1 cellular context compared by ENCODE assay signal in genomic region chr22:30968924-30969531, GRCh38.
TF ChIP-seq lines count a peak whose summit lies in the region.

Gene TUG1 (plus strand): TSS chr22:30969265.

TF ChIP-seq in HepG2, 621 proteins besides CTCF, POLR2A, EP300 and RAD21 (continued from another document and continues in another):
- TF ChIP-seq E2F5 (CRISPR knock-in tag; conservative IDR thresholded peaks at IDR 0.05) (no peak; the same call in 1 of the 2 replicates), ZNF816 (CRISPR knock-in tag; IDR thresholded peaks at IDR 0.05; ENCODE audit: borderline replicate concordance) (no peak), ZBTB1 (CRISPR knock-in tag; IDR thresholded peaks at IDR 0.05; ENCODE audit: borderline replicate concordance) (no peak), POLR2G (IDR thresholded peaks at IDR 0.05; ENCODE audit: low read depth, low read length) (peak; percentile 78), ZNF232 (CRISPR knock-in tag; IDR thresholded peaks at IDR 0.05; ENCODE audit: borderline replicate concordance) (no peak), ZNF547 (CRISPR knock-in tag; IDR thresholded peaks at IDR 0.05) (peak; percentile 82), ZNF615 (CRISPR knock-in tag; IDR thresholded peaks at IDR 0.05; ENCODE audit: borderline replicate concordance) (no peak), ZBTB38 (CRISPR knock-in tag; IDR thresholded peaks at IDR 0.05) (peak; percentile 46), ZNF101 (CRISPR knock-in tag; IDR thresholded peaks at IDR 0.05; ENCODE audit: borderline replicate concordance, low read depth) (no peak), PPARG (CRISPR knock-in tag; conservative IDR thresholded peaks at IDR 0.05) (peak; percentile 43; the same call in 1 of the 2 replicates), FLYWCH1 (CRISPR knock-in tag; IDR thresholded peaks at IDR 0.05) (no peak), SNRNP70 (IDR thresholded peaks at IDR 0.05; ENCODE audit: low read depth, low read length) (no peak), ZNF619 (CRISPR knock-in tag; IDR thresholded peaks at IDR 0.05) (no peak), FOXO1 (CRISPR knock-in tag; IDR thresholded peaks at IDR 0.05) (peak; percentile 53), ISL2 (CRISPR knock-in tag; IDR thresholded peaks at IDR 0.05) (no peak), NPAS2 (CRISPR knock-in tag; IDR thresholded peaks at IDR 0.05; ENCODE audit: borderline replicate concordance) (no peak), ZNF891 (CRISPR knock-in tag; IDR thresholded peaks at IDR 0.05) (peak; percentile 1; the same call in 1 of the 2 replicates), FOXK2 (IDR thresholded peaks at IDR 0.05) (peak; percentile 53; the same call in 1 of the 2 replicates), ELF1 (CRISPR knock-in tag; IDR thresholded peaks at IDR 0.05) (peak; percentile 96), HMG20B (CRISPR knock-in tag; conservative IDR thresholded peaks at IDR 0.05) (no peak), NFATC3 (CRISPR knock-in tag; IDR thresholded peaks at IDR 0.05) (no peak), ZNF24 (IDR thresholded peaks at IDR 0.05) (no peak), CEBPG (CRISPR knock-in tag; IDR thresholded peaks at IDR 0.05) (no peak), GFI1 (CRISPR knock-in tag; IDR thresholded peaks at IDR 0.05; ENCODE audit: borderline replicate concordance) (peak; percentile 7; the same call in 1 of the 2 replicates), KMT2A (CRISPR knock-in tag; IDR thresholded peaks at IDR 0.05) (0 out of 2 replicates have a peak, but pooled peaks have one; percentile 53), ZHX1 (CRISPR knock-in tag; IDR thresholded peaks at IDR 0.05; ENCODE audit: low read depth) (no peak), NFE2L2 (IDR thresholded peaks at IDR 0.05; ENCODE audit: low read length) (no peak), ZNF550 (CRISPR knock-in tag; IDR thresholded peaks at IDR 0.05; ENCODE audit: borderline replicate concordance) (no peak), ZMYM2 (CRISPR knock-in tag; IDR thresholded peaks at IDR 0.05) (no peak), ZNF782 (CRISPR knock-in tag; IDR thresholded peaks at IDR 0.05; ENCODE audit: borderline replicate concordance) (no peak; the same call in 1 of the 2 replicates), ZNF761 (CRISPR knock-in tag; conservative IDR thresholded peaks at IDR 0.05) (no peak), ZSCAN25 (CRISPR knock-in tag; IDR thresholded peaks at IDR 0.05) (no peak), RBAK (CRISPR knock-in tag; IDR thresholded peaks at IDR 0.05) (no peak), TOE1 (CRISPR knock-in tag; IDR thresholded peaks at IDR 0.05) (no peak), RNF2 (conservative IDR thresholded peaks at IDR 0.05; ENCODE audit: low read depth) (no peak), ZFP41 (CRISPR knock-in tag; IDR thresholded peaks at IDR 0.05; ENCODE audit: borderline replicate concordance) (no peak), ZNF788 (CRISPR knock-in tag; IDR thresholded peaks at IDR 0.05; ENCODE audit: borderline replicate concordance) (no peak), ATM (IDR thresholded peaks at IDR 0.05; ENCODE audit: borderline replicate concordance) (no peak), HOXA7 (CRISPR knock-in tag; IDR thresholded peaks at IDR 0.05) (peak; percentile 22; the same call in 1 of the 2 replicates), STAT6 (CRISPR knock-in tag; IDR thresholded peaks at IDR 0.05; ENCODE audit: borderline replicate concordance) (no peak), EED (CRISPR knock-in tag; IDR thresholded peaks at IDR 0.05) (no peak), ZNF432 (CRISPR knock-in tag; IDR thresholded peaks at IDR 0.05; ENCODE audit: borderline replicate concordance) (no peak), DRAP1 (CRISPR knock-in tag; IDR thresholded peaks at IDR 0.05) (peak; percentile 88), ZNF558 (CRISPR knock-in tag; IDR thresholded peaks at IDR 0.05; ENCODE audit: borderline replicate concordance) (no peak), RBFOX2 (IDR thresholded peaks at IDR 0.05; ENCODE audit: low read depth, low read length) (peak; percentile 93), ZNF549 (CRISPR knock-in tag; IDR thresholded peaks at IDR 0.05) (no peak), ZNF749 (CRISPR knock-in tag; IDR thresholded peaks at IDR 0.05; ENCODE audit: borderline replicate concordance) (no peak; the same call in 1 of the 2 replicates), ATF7 (IDR thresholded peaks at IDR 0.05) (no peak), ATF7 (CRISPR knock-in tag; IDR thresholded peaks at IDR 0.05) (0 out of 2 replicates have a peak, but pooled peaks have one; percentile 31), RXRA (CRISPR knock-in tag; IDR thresholded peaks at IDR 0.05) (peak; percentile 49), ASH2L (IDR thresholded peaks at IDR 0.05; ENCODE audit: insufficient read length, low read depth, low read length) (peak; percentile 56), GATAD1 (CRISPR knock-in tag; IDR thresholded peaks at IDR 0.05) (peak; percentile 88), ZNF704 (CRISPR knock-in tag; IDR thresholded peaks at IDR 0.05; ENCODE audit: borderline replicate concordance) (no peak), JUNB (CRISPR knock-in tag; IDR thresholded peaks at IDR 0.05; ENCODE audit: borderline replicate concordance) (0 out of 2 replicates have a peak, but pooled peaks have one; percentile 30), ETV6 (CRISPR knock-in tag; conservative IDR thresholded peaks at IDR 0.05) (0 out of 2 replicates have a peak, but pooled peaks have one; percentile 6), NFYC (CRISPR knock-in tag; IDR thresholded peaks at IDR 0.05) (peak; percentile 92)
- TF ChIP-seq, protein P1, sequence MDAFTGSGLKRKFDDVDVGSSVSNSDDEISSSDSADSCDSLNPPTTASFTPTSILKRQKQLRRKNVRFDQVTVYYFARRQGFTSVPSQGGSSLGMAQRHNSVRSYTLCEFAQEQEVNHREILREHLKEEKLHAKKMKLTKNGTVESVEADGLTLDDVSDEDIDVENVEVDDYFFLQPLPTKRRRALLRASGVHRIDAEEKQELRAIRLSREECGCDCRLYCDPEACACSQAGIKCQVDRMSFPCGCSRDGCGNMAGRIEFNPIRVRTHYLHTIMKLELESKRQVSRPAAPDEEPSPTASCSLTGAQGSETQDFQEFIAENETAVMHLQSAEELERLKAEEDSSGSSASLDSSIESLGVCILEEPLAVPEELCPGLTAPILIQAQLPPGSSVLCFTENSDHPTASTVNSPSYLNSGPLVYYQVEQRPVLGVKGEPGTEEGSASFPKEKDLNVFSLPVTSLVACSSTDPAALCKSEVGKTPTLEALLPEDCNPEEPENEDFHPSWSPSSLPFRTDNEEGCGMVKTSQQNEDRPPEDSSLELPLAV (CRISPR knock-in tag; conservative IDR thresholded peaks at IDR 0.05; ENCODE audit: low read depth): 0 out of 2 replicates have a peak, but pooled peaks have one; percentile 57
- TF ChIP-seq, protein P2, sequence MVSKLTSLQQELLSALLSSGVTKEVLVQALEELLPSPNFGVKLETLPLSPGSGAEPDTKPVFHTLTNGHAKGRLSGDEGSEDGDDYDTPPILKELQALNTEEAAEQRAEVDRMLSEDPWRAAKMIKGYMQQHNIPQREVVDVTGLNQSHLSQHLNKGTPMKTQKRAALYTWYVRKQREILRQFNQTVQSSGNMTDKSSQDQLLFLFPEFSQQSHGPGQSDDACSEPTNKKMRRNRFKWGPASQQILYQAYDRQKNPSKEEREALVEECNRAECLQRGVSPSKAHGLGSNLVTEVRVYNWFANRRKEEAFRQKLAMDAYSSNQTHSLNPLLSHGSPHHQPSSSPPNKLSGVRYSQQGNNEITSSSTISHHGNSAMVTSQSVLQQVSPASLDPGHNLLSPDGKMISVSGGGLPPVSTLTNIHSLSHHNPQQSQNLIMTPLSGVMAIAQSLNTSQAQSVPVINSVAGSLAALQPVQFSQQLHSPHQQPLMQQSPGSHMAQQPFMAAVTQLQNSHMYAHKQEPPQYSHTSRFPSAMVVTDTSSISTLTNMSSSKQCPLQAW (CRISPR knock-in tag; IDR thresholded peaks at IDR 0.05): no peak
- TF ChIP-seq, protein P3, sequence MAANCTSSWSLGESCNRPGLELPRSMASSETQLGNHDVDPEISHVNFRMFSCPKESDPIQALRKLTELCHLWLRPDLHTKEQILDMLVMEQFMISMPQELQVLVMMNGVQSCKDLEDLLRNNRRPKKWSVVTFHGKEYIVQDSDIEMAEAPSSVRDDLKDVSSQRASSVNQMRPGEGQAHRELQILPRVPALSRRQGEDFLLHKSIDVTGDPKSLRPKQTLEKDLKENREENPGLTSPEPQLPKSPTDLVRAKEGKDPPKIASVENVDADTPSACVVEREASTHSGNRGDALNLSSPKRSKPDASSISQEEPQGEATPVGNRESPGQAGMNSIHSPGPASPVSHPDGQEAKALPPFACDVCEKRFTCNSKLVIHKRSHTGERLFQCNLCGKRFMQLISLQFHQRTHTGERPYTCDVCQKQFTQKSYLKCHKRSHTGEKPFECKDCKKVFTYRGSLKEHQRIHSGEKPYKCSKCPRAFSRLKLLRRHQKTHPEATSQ (CRISPR knock-in tag; IDR thresholded peaks at IDR 0.05; ENCODE audit: borderline replicate concordance): no peak
